In the genomic region with DNA sequence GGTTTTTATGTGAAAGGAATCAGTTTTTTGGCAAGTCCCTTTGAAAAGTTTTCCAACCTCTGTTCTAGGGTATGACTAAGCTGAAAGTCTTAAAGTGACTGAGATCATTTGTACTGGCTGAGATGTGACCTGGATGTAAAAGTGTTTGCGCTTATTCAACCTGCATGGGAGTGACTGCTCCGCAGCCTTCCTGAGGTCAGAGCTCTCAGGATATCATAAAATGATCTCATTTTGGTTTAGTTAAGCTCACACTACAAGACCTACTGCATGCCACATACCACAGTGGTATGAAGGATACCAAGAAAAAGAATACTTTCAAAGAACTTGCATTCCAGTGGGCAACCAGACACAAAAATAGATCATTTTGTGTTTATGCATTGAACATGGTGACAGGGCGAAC, we compare ENCODE assay signal across 13 cellular contexts. TPM values are rescaled to one million over a fixed set of nuclear protein-coding genes. Genes with fewer than 3 reads are reported as not detected.
A peak's percentile ranks its signal among the peaks of the same experiment; 100 is the strongest.
DNase-seq lines count a peak whose midpoint lies in the region; ATAC-seq, FAIRE-seq and TF ChIP-seq lines count a peak whose summit lies in the region.
"Had no signal": no experiment of that assay in that cellular context is flagged by ENCODE, and none has a peak within 500 bp of the region (broad histone marks: within the 10 kb centered on the region; RNA-seq: fewer than 3 reads in every experiment).

No MANE protein-coding gene starts in this region.

- TF ChIP-seq CTCF in bronchial epithelial cell (IDR thresholded peaks at IDR 0.05; ENCODE audit: insufficient read depth, low read length, severe bottlenecking) (no peak), nephron (IDR thresholded peaks at IDR 0.05; ENCODE audit: unreplicated experiment in 3 of 3) (no peak)

- H3K4me3 Mint-ChIP-seq in nephron: no peak overlapping the region
- H3K4me3 Mint-ChIP-seq: CD4-positive, alpha-beta memory T cell had no signal

- peaks cover 3% of the 10 kb centered on the region for H3K9me3 Mint-ChIP-seq in nephron
- H3K9me3 Mint-ChIP-seq: CD4-positive, alpha-beta memory T cell had no signal

- no peaks in the 10 kb centered on the region for H3K27me3 Mint-ChIP-seq in nephron (ENCODE audit: low read depth)

- FAIRE-seq in bronchial epithelial cell (lab: Jason Lieb, UNC): no peak
- FAIRE-seq: GM12891 had no signal

- DNase-seq in AG20443 (ENCODE audit: low spot score) (peak; percentile 27), M059J (ENCODE audit: low read depth) (peak; percentile 97), bronchial epithelial cell (ENCODE audit: low read depth) (peak; percentile 11), DMS 273 (lab: John Stamatoyannopoulos, UW; ENCODE audit: unreplicated experiment) (no peak)
- DNase-seq: amniotic stem cell; CD4-positive, alpha-beta memory T cell; esophagus squamous epithelium had no signal

- no peaks in the 10 kb centered on the region for H3K36me3 ChIP-seq in bronchial epithelial cell (ENCODE audit: control insufficient read depth, insufficient read depth, low read length)
- H3K36me3 ChIP-seq: esophagus squamous epithelium had no signal

- H3K27me3 ChIP-seq in bronchial epithelial cell (ENCODE audit: control insufficient read depth, insufficient read depth, low read length): no peaks in the 10 kb centered on the region
- H3K27me3 ChIP-seq: esophagus squamous epithelium had no signal

- ATAC-seq in GM18907 (IDR thresholded peaks at IDR 0.05; ENCODE audit: unreplicated experiment) (no peak), GM21390 (IDR thresholded peaks at IDR 0.05; ENCODE audit: unreplicated experiment) (no peak), GM21723 (IDR thresholded peaks at IDR 0.05; ENCODE audit: unreplicated experiment) (no peak)

- H3K4me1 Mint-ChIP-seq in nephron: peaks cover 49% of the 10 kb centered on the region

- H3K27ac Mint-ChIP-seq in nephron: peak overlapping the region; percentile 22 to 68 (median 60)
- H3K27ac Mint-ChIP-seq: CD4-positive, alpha-beta memory T cell; progenitor cell of endocrine pancreas had no signal

- H3K4me3 ChIP-seq in bronchial epithelial cell (ENCODE audit: low read depth, low read length): no peak overlapping the region
- H3K4me3 ChIP-seq: esophagus squamous epithelium had no signal

- H3K36me3 Mint-ChIP-seq in nephron (ENCODE audit: low read depth): peaks cover 3% of the 10 kb centered on the region
- H3K36me3 Mint-ChIP-seq: CD4-positive, alpha-beta memory T cell had no signal

RNA-seq across cellular contexts. Expression of gene TADA1, which starts 29.9 kb away (rescaled TPM):
- total RNA-seq in M059J (2014; rRNA removed; shearing (Covaris generic)): 14.0 and 15.1 TPM in 2 replicates
- total RNA-seq in bronchial epithelial cell: 11.6 and 14.7 TPM in 2 replicates
